ENCODE assay signal across 1 cellular context in the genomic region with DNA sequence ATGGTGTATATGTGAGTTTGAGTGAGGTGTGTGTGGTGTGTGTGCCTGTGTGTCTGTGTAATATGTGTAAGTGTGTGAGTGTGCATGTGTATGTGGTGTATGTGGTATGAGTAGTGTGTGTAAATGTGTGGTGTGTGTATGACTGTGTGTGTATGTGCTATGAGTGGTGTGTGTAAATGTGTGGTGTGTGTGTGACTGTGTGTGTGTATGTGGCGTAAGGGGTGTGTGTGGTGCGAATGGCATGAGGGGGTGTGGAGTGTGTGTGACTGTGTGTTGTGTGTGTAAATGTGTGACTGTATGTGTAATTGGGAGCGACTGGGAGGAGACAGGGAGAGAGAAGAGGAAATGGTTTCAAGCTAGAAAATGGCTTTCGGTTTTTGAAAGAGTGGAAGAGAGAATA.
A peak's percentile ranks its signal among the peaks of the same experiment; 100 is the strongest.
TF ChIP-seq lines count a peak whose summit lies in the region.

No MANE protein-coding gene starts in this region.

TF ChIP-seq in K562, 482 proteins besides CTCF, POLR2A, EP300 and RAD21 (continued from another document and continues in another):
- TF ChIP-seq, protein P1, sequence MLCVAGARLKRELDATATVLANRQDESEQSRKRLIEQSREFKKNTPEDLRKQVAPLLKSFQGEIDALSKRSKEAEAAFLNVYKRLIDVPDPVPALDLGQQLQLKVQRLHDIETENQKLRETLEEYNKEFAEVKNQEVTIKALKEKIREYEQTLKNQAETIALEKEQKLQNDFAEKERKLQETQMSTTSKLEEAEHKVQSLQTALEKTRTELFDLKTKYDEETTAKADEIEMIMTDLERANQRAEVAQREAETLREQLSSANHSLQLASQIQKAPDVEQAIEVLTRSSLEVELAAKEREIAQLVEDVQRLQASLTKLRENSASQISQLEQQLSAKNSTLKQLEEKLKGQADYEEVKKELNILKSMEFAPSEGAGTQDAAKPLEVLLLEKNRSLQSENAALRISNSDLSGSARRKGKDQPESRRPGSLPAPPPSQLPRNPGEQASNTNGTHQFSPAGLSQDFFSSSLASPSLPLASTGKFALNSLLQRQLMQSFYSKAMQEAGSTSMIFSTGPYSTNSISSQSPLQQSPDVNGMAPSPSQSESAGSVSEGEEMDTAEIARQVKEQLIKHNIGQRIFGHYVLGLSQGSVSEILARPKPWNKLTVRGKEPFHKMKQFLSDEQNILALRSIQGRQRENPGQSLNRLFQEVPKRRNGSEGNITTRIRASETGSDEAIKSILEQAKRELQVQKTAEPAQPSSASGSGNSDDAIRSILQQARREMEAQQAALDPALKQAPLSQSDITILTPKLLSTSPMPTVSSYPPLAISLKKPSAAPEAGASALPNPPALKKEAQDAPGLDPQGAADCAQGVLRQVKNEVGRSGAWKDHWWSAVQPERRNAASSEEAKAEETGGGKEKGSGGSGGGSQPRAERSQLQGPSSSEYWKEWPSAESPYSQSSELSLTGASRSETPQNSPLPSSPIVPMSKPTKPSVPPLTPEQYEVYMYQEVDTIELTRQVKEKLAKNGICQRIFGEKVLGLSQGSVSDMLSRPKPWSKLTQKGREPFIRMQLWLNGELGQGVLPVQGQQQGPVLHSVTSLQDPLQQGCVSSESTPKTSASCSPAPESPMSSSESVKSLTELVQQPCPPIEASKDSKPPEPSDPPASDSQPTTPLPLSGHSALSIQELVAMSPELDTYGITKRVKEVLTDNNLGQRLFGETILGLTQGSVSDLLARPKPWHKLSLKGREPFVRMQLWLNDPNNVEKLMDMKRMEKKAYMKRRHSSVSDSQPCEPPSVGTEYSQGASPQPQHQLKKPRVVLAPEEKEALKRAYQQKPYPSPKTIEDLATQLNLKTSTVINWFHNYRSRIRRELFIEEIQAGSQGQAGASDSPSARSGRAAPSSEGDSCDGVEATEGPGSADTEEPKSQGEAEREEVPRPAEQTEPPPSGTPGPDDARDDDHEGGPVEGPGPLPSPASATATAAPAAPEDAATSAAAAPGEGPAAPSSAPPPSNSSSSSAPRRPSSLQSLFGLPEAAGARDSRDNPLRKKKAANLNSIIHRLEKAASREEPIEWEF (CRISPR knock-in tag; IDR thresholded peaks at IDR 0.05): no peak
- TF ChIP-seq DIDO1 (tag; IDR thresholded peaks at IDR 0.05; ENCODE audit: low read depth): no peak; the same call in 1 of the 2 replicates
- TF ChIP-seq TSC22D4 (tag; IDR thresholded peaks at IDR 0.05): peak; percentile 89
- no peak for TF ChIP-seq TARDBP (IDR thresholded peaks at IDR 0.05)
- no peak for TF ChIP-seq SMAD4 (CRISPR knock-in tag; conservative IDR thresholded peaks at IDR 0.05)
- TF ChIP-seq C11orf30 (IDR thresholded peaks at IDR 0.05; ENCODE audit: low read depth): peak; percentile 31; the same call in 1 of the 2 replicates
- TF ChIP-seq BRF1 (IDR thresholded peaks at IDR 0.05; ENCODE audit: borderline replicate concordance, extremely low read depth, insufficient read length): no peak
- no peak for TF ChIP-seq ZNF253 (CRISPR knock-in tag; conservative IDR thresholded peaks at IDR 0.05)
- TF ChIP-seq, protein P2, sequence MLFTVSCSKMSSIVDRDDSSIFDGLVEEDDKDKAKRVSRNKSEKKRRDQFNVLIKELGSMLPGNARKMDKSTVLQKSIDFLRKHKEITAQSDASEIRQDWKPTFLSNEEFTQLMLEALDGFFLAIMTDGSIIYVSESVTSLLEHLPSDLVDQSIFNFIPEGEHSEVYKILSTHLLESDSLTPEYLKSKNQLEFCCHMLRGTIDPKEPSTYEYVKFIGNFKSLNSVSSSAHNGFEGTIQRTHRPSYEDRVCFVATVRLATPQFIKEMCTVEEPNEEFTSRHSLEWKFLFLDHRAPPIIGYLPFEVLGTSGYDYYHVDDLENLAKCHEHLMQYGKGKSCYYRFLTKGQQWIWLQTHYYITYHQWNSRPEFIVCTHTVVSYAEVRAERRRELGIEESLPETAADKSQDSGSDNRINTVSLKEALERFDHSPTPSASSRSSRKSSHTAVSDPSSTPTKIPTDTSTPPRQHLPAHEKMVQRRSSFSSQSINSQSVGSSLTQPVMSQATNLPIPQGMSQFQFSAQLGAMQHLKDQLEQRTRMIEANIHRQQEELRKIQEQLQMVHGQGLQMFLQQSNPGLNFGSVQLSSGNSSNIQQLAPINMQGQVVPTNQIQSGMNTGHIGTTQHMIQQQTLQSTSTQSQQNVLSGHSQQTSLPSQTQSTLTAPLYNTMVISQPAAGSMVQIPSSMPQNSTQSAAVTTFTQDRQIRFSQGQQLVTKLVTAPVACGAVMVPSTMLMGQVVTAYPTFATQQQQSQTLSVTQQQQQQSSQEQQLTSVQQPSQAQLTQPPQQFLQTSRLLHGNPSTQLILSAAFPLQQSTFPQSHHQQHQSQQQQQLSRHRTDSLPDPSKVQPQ (CRISPR knock-in tag; IDR thresholded peaks at IDR 0.05; ENCODE audit: borderline replicate concordance): no peak
- no peak for TF ChIP-seq ZNF699 (CRISPR knock-in tag; IDR thresholded peaks at IDR 0.05; ENCODE audit: insufficient replicate concordance)
- no peak for TF ChIP-seq ERF (CRISPR knock-in tag; IDR thresholded peaks at IDR 0.05)
- TF ChIP-seq NEUROD1 (IDR thresholded peaks at IDR 0.05; ENCODE audit: borderline replicate concordance, low read depth, low read length, partially characterized antibody): no peak
- no peak for TF ChIP-seq JUND (IDR thresholded peaks at IDR 0.05; ENCODE audit: borderline replicate concordance, low read depth, low read length)
- TF ChIP-seq JUND (tag; IDR thresholded peaks at IDR 0.05; ENCODE audit: borderline replicate concordance, low read depth, low read length): peak; percentile 18; the same call in 1 of the 3 replicates
- TF ChIP-seq, protein P3, sequence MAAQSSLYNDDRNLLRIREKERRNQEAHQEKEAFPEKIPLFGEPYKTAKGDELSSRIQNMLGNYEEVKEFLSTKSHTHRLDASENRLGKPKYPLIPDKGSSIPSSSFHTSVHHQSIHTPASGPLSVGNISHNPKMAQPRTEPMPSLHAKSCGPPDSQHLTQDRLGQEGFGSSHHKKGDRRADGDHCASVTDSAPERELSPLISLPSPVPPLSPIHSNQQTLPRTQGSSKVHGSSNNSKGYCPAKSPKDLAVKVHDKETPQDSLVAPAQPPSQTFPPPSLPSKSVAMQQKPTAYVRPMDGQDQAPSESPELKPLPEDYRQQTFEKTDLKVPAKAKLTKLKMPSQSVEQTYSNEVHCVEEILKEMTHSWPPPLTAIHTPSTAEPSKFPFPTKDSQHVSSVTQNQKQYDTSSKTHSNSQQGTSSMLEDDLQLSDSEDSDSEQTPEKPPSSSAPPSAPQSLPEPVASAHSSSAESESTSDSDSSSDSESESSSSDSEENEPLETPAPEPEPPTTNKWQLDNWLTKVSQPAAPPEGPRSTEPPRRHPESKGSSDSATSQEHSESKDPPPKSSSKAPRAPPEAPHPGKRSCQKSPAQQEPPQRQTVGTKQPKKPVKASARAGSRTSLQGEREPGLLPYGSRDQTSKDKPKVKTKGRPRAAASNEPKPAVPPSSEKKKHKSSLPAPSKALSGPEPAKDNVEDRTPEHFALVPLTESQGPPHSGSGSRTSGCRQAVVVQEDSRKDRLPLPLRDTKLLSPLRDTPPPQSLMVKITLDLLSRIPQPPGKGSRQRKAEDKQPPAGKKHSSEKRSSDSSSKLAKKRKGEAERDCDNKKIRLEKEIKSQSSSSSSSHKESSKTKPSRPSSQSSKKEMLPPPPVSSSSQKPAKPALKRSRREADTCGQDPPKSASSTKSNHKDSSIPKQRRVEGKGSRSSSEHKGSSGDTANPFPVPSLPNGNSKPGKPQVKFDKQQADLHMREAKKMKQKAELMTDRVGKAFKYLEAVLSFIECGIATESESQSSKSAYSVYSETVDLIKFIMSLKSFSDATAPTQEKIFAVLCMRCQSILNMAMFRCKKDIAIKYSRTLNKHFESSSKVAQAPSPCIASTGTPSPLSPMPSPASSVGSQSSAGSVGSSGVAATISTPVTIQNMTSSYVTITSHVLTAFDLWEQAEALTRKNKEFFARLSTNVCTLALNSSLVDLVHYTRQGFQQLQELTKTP (IDR thresholded peaks at IDR 0.05; ENCODE audit: low read depth in 1 of 2, partially characterized antibody in 2 of 2): no peak
- TF ChIP-seq, protein P4, sequence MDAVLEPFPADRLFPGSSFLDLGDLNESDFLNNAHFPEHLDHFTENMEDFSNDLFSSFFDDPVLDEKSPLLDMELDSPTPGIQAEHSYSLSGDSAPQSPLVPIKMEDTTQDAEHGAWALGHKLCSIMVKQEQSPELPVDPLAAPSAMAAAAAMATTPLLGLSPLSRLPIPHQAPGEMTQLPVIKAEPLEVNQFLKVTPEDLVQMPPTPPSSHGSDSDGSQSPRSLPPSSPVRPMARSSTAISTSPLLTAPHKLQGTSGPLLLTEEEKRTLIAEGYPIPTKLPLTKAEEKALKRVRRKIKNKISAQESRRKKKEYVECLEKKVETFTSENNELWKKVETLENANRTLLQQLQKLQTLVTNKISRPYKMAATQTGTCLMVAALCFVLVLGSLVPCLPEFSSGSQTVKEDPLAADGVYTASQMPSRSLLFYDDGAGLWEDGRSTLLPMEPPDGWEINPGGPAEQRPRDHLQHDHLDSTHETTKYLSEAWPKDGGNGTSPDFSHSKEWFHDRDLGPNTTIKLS (IDR thresholded peaks at IDR 0.05; ENCODE audit: borderline replicate concordance, low read depth): no peak
- TF ChIP-seq NFE2 (IDR thresholded peaks at IDR 0.05; ENCODE audit: low read depth): no peak
- no peak for TF ChIP-seq XRCC5 (IDR thresholded peaks at IDR 0.05; ENCODE audit: low read depth, low read length)
- TF ChIP-seq, protein P5, sequence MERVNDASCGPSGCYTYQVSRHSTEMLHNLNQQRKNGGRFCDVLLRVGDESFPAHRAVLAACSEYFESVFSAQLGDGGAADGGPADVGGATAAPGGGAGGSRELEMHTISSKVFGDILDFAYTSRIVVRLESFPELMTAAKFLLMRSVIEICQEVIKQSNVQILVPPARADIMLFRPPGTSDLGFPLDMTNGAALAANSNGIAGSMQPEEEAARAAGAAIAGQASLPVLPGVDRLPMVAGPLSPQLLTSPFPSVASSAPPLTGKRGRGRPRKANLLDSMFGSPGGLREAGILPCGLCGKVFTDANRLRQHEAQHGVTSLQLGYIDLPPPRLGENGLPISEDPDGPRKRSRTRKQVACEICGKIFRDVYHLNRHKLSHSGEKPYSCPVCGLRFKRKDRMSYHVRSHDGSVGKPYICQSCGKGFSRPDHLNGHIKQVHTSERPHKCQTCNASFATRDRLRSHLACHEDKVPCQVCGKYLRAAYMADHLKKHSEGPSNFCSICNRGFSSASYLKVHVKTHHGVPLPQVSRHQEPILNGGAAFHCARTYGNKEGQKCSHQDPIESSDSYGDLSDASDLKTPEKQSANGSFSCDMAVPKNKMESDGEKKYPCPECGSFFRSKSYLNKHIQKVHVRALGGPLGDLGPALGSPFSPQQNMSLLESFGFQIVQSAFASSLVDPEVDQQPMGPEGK (CRISPR knock-in tag; IDR thresholded peaks at IDR 0.05; ENCODE audit: borderline replicate concordance): no peak
- no peak for TF ChIP-seq SAFB2 (IDR thresholded peaks at IDR 0.05; ENCODE audit: borderline replicate concordance, low read depth, low read length, severe bottlenecking)
- no peak for TF ChIP-seq XRCC4 (IDR thresholded peaks at IDR 0.05; ENCODE audit: extremely low read depth, insufficient read depth, insufficient read length)
- TF ChIP-seq, protein P6, sequence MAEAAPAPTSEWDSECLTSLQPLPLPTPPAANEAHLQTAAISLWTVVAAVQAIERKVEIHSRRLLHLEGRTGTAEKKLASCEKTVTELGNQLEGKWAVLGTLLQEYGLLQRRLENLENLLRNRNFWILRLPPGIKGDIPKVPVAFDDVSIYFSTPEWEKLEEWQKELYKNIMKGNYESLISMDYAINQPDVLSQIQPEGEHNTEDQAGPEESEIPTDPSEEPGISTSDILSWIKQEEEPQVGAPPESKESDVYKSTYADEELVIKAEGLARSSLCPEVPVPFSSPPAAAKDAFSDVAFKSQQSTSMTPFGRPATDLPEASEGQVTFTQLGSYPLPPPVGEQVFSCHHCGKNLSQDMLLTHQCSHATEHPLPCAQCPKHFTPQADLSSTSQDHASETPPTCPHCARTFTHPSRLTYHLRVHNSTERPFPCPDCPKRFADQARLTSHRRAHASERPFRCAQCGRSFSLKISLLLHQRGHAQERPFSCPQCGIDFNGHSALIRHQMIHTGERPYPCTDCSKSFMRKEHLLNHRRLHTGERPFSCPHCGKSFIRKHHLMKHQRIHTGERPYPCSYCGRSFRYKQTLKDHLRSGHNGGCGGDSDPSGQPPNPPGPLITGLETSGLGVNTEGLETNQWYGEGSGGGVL (CRISPR knock-in tag; IDR thresholded peaks at IDR 0.05): no peak
- TF ChIP-seq RHOXF2B (CRISPR knock-in tag; conservative IDR thresholded peaks at IDR 0.05): no peak
- TF ChIP-seq TGIF2 (CRISPR knock-in tag; IDR thresholded peaks at IDR 0.05): no peak
- TF ChIP-seq SIRT6 (IDR thresholded peaks at IDR 0.05; ENCODE audit: low read depth, low read length): no peak
- TF ChIP-seq HDAC1 (IDR thresholded peaks at IDR 0.05): peak in 1 of 2 experiments; percentile 82; a peak in 2 of 4 replicates
- TF ChIP-seq MYBL2 (IDR thresholded peaks at IDR 0.05; ENCODE audit: low read depth): no peak; the same call in 1 of the 2 replicates
- no peak for TF ChIP-seq MYBL2 (CRISPR knock-in tag; IDR thresholded peaks at IDR 0.05; ENCODE audit: borderline replicate concordance)
- TF ChIP-seq, protein P7, sequence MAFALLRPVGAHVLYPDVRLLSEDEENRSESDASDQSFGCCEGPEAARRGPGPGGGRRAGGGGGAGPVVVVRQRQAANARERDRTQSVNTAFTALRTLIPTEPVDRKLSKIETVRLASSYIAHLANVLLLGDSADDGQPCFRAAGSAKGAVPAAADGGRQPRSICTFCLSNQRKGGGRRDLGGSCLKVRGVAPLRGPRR (CRISPR knock-in tag; IDR thresholded peaks at IDR 0.05): no peak
- TF ChIP-seq ZNF143 (CRISPR knock-in tag; IDR thresholded peaks at IDR 0.05): no peak
- TF ChIP-seq, protein P8, sequence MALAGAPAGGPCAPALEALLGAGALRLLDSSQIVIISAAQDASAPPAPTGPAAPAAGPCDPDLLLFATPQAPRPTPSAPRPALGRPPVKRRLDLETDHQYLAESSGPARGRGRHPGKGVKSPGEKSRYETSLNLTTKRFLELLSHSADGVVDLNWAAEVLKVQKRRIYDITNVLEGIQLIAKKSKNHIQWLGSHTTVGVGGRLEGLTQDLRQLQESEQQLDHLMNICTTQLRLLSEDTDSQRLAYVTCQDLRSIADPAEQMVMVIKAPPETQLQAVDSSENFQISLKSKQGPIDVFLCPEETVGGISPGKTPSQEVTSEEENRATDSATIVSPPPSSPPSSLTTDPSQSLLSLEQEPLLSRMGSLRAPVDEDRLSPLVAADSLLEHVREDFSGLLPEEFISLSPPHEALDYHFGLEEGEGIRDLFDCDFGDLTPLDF (CRISPR knock-in tag; IDR thresholded peaks at IDR 0.05): no peak
- no peak for TF ChIP-seq MCM5 (IDR thresholded peaks at IDR 0.05; ENCODE audit: low read depth)
- no peak for TF ChIP-seq ZKSCAN3 (CRISPR knock-in tag; IDR thresholded peaks at IDR 0.05)
- no peak for TF ChIP-seq FOS (IDR thresholded peaks at IDR 0.05; ENCODE audit: extremely low read depth, insufficient read length)
- TF ChIP-seq POLR2AphosphoS5 (IDR thresholded peaks at IDR 0.05; ENCODE audit: control insufficient read depth, insufficient read depth, low read depth, low read length): no peak
- no peak for TF ChIP-seq ELF1 (tag; IDR thresholded peaks at IDR 0.05)
